16 cellular contexts compared by ENCODE assay signal in the genomic region with DNA sequence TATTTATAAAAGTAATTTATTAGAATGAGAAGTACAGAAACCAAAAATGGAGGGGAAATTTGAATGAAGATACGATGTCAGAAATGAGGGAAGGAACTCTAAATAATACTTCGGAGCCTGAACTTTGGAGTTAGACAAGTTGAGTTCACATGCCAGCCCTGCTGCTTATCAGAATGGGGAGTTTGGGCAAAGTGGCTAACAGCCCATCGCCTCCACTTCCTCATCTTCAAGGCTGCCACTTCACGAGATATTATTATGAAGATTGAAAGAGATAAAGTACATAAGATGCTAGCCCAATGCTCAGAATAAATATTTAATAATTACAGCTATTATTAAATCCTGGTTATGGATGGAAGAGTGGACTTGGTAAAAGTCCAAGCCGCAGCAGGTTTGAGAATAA.
"Had no signal": no experiment of that assay in that cellular context is flagged by ENCODE, and none has a peak within 500 bp of the region (broad histone marks: within the 10 kb centered on the region; RNA-seq: fewer than 3 reads in every experiment).

No MANE protein-coding gene starts in this region.

- DNase-seq: activated CD4-positive, CD25-positive, alpha-beta regulatory T cell; activated naive CD4-positive, alpha-beta T cell treated with anti-CD3 and anti-CD28 coated beads, Interleukin-2, amount 50 U/mL, for 16 hours; dermis blood vessel endothelial cell; endodermal cell; hippocampal formation; midbrain; stimulated activated CD4-positive, alpha-beta T cell treated with anti-CD3 and anti-CD28 coated beads, Interleukin-15, amount 100 ng/mL, for 24 hours; stimulated activated CD4-positive, alpha-beta T cell treated with anti-CD3 and anti-CD28 coated beads, Interleukin-4, amount 100 ng/mL, for 1 hour; T-cell; T1000; tibial artery had no signal

- H3K4me3 ChIP-seq: right atrium auricular region, skin epidermis, tibial artery had no signal

- H3K36me3 Mint-ChIP-seq: T-cell had no signal

- H3K27me3 ChIP-seq: right atrium auricular region, tibial artery had no signal

- H3K27ac ChIP-seq: right atrium auricular region, tibial artery had no signal

- H3K9me3 ChIP-seq: right atrium auricular region, tibial artery had no signal

- H3K4me3 Mint-ChIP-seq: endodermal cell had no signal

- H3K27me3 Mint-ChIP-seq: progenitor cell of endocrine pancreas had no signal

- H3K9me3 Mint-ChIP-seq: activated T-helper 17 cell treated with anti-CD3 and anti-CD28 coated beads, Interleukin-2, amount 50 U/mL, for 72 hours; endodermal cell; T-cell had no signal

- H3K4me1 ChIP-seq: tibial artery had no signal

- H3K36me3 ChIP-seq: right atrium auricular region, tibial artery had no signal

- ATAC-seq: left lobe of liver had no signal

- H3K27ac Mint-ChIP-seq: endodermal cell, progenitor cell of endocrine pancreas, T-cell had no signal
